Comparison of ENCODE assay signal across 1 cellular context in the genomic region with DNA sequence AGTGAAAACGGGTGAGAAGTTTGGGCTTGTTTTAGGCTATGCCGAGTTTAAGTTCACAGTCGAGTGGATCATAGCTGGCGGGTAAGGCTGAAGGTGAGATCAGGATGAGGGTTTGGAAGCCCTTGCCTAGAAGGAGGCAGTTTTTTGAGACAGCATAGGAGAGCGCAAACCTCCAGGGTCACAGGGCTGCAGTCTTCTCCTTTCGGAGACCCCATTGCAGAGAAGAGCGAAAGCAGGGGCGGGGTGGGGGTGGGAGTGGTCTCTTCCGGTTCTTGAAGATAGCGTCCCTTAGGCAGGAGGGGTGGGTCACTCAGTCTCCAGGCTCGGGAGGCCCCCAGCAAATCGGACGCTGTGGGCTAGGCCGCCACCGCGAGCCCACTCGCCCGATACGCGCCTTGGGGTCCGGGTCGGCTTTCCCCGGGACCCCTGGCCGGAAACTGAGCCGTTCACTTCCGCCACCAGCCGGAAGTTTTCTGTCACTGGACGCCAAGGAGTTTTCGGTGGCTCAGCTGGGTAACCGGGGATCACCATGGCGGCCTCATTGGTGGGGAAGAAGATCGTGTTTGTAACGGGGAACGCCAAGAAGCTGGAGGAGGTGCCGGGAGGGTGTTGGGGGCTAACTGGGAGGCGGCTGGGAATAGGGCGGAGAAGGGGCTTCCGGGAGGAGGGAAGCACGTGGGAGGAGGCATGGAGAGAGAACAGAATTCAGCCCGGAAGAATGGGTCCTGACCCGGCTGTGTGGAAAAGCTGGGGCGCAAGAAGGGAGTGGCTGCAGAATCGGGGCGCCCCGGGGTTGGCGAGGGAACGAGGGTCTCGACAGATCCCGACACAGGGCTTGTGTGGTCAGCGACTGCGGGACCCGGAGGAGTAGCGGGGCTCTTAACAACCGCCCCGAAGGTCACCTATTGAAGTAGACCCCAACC.
TF ChIP-seq lines count a peak whose summit lies in the region.

TSS of gene ITPA (plus strand) at position 476 of the 923 bp plus-strand sequence. CDS start at position 530, 54 bp downstream.

TF ChIP-seq in HEK293, 187 proteins besides CTCF, POLR2A, EP300 and RAD21 (continued from another document):
- no peak for TF ChIP-seq ZNF707 (tag by site-specific recombination; IDR thresholded peaks at IDR 0.05)
- TF ChIP-seq ZNF302 (tag by site-specific recombination; IDR thresholded peaks at IDR 0.05; ENCODE audit: low read depth) = no peak
- TF ChIP-seq ZSCAN4 (tag by site-specific recombination; IDR thresholded peaks at IDR 0.05) = no peak
- TF ChIP-seq ZNF335 (tag by site-specific recombination; conservative IDR thresholded peaks at IDR 0.05) = peak; percentile 96
- TF ChIP-seq ZNF658 (tag by site-specific recombination; IDR thresholded peaks at IDR 0.05) = no peak
- TF ChIP-seq, protein P1, sequence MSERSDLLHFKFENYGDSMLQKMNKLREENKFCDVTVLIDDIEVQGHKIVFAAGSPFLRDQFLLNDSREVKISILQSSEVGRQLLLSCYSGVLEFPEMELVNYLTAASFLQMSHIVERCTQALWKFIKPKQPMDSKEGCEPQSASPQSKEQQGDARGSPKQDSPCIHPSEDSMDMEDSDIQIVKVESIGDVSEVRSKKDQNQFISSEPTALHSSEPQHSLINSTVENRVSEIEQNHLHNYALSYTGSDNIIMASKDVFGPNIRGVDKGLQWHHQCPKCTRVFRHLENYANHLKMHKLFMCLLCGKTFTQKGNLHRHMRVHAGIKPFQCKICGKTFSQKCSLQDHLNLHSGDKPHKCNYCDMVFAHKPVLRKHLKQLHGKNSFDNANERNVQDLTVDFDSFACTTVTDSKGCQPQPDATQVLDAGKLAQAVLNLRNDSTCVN (tag by site-specific recombination; optimal IDR thresholded peaks at IDR 0.05) = peak; percentile 29
- TF ChIP-seq ZSCAN23 (tag by site-specific recombination; IDR thresholded peaks at IDR 0.05) = no peak
- TF ChIP-seq ZNF146 (tag by site-specific recombination; IDR thresholded peaks at IDR 0.05) = no peak
- TF ChIP-seq AEBP2 (tag by site-specific recombination; IDR thresholded peaks at IDR 0.05; ENCODE audit: borderline replicate concordance) = no peak
- TF ChIP-seq ZNF132 (tag by site-specific recombination; IDR thresholded peaks at IDR 0.05; ENCODE audit: borderline replicate concordance) = no peak
- no peak for TF ChIP-seq ZNF416 (tag by site-specific recombination; IDR thresholded peaks at IDR 0.05)
- TF ChIP-seq ZNF501 (tag by site-specific recombination; IDR thresholded peaks at IDR 0.05) = peak; percentile 25; the same call in 1 of the 2 replicates
- TF ChIP-seq ZNF530 (tag by site-specific recombination; IDR thresholded peaks at IDR 0.05; ENCODE audit: low read depth) = no peak
- TF ChIP-seq ZNF571 (tag by site-specific recombination; IDR thresholded peaks at IDR 0.05) = no peak
- TF ChIP-seq, protein P2, sequence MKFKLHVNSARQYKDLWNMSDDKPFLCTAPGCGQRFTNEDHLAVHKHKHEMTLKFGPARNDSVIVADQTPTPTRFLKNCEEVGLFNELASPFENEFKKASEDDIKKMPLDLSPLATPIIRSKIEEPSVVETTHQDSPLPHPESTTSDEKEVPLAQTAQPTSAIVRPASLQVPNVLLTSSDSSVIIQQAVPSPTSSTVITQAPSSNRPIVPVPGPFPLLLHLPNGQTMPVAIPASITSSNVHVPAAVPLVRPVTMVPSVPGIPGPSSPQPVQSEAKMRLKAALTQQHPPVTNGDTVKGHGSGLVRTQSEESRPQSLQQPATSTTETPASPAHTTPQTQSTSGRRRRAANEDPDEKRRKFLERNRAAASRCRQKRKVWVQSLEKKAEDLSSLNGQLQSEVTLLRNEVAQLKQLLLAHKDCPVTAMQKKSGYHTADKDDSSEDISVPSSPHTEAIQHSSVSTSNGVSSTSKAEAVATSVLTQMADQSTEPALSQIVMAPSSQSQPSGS (tag by site-specific recombination; IDR thresholded peaks at IDR 0.05; ENCODE audit: low read depth) = no peak
TF ChIP-seq in HEK293: peak in this region for 36.
